In the genomic region with DNA sequence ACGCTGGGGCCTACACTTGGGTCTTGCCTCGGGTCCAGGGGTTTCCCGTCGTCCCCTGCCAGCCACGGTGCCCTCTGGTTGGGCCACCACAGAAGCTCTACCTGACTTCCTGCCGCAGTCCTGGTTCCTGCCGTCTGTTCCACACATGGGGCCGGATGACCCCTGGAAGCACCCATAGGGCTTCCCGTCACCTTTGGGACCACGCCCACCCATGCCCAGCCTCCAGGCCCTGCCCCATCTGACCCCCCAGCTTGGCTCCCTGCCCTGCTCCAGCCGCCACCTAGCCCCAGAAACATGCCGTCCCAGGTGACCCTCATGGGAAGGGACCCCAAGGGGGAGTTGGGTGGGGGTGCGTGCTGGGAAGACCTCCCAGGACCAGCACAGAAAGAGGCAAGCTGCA, we compare ENCODE assay signal across 25 cellular contexts.
"Had no signal": no experiment of that assay in that cellular context is flagged by ENCODE, and none has a peak within 500 bp of the region (broad histone marks: within the 10 kb centered on the region; RNA-seq: fewer than 3 reads in every experiment).

No MANE protein-coding gene starts in this region.

- H3K27ac ChIP-seq: esophagus muscularis mucosa, foreskin keratinocyte, suprapubic skin, tibial artery had no signal

- DNase-seq: activated CD4-positive, alpha-beta T cell treated with anti-CD3 and anti-CD28 coated beads, Interleukin-2, amount 10 ng/mL, durations not matched to agents 24 days and 14 days; activated CD4-positive, CD25-positive, alpha-beta regulatory T cell treated with anti-CD3 and anti-CD28 coated beads, Interleukin-2, amount 50 U/mL, for 72 hours; activated CD8-positive, alpha-beta T cell treated with anti-CD3 and anti-CD28 coated beads for 36 hours; activated gamma-delta T cell treated with Interleukin-2 at 50 U/mL for 16 hours; activated naive CD4-positive, alpha-beta T cell treated with anti-CD3 and anti-CD28 coated beads, Interleukin-2, amount 50 U/mL, for 16 hours; activated T-cell treated with anti-CD3 and anti-CD28 coated beads, Interleukin-2, amount 50 U/mL, for 4 hours; amniotic stem cell; central memory CD4-positive, alpha-beta T cell; effector CD4-positive, alpha-beta T cell; foreskin keratinocyte; mesenchymal stem cell; occipital lobe; stimulated activated CD4-positive, alpha-beta T cell treated with anti-CD3 and anti-CD28 coated beads, Interleukin-15, amount 100 ng/mL, for 24 hours; stimulated activated CD4-positive, alpha-beta T cell treated with anti-CD3 and anti-CD28 coated beads, Interleukin-2, amount 100 ng/mL, for 24 hours; stimulated activated naive CD4-positive, alpha-beta T cell; T-helper 17 cell; T1000 had no signal

- H3K27me3 Mint-ChIP-seq: activated CD8-positive, alpha-beta T cell treated with anti-CD3 and anti-CD28 coated beads for 36 hours; activated T-helper 17 cell treated with anti-CD3 and anti-CD28 coated beads, Interleukin-2, amount 50 U/mL, for 72 hours had no signal

- H3K4me3 ChIP-seq: esophagus muscularis mucosa, smooth muscle cell, suprapubic skin, tibial artery had no signal

- H3K9me3 Mint-ChIP-seq: activated CD4-positive, alpha-beta T cell treated with anti-CD3 and anti-CD28 coated beads, Interleukin-2, amount 10 ng/mL, durations not matched to agents 24 days and 14 days; activated CD8-positive, alpha-beta T cell treated with anti-CD3 and anti-CD28 coated beads for 36 hours; activated T-cell treated with anti-CD3 and anti-CD28 coated beads, Interleukin-2, amount 50 U/mL, for 4 hours; activated T-helper 17 cell treated with anti-CD3 and anti-CD28 coated beads, Interleukin-2, amount 50 U/mL, for 72 hours; dendritic cell treated with granulocyte-macrophage colony-stimulating factor and Interleukin-4, amounts not matched to agents 40 ng/mL and 50 ng/mL, for 4 days; naive thymus-derived CD8-positive, alpha-beta T cell; neural crest cell had no signal

- ATAC-seq: activated CD8-positive, alpha-beta T cell treated with anti-CD3 and anti-CD28 coated beads for 36 hours; activated T-cell treated with anti-CD3 and anti-CD28 coated beads, Interleukin-2, amount 50 U/mL, for 4 hours; activated T-helper 17 cell treated with anti-CD3 and anti-CD28 coated beads, Interleukin-2, amount 50 U/mL, for 72 hours; foreskin keratinocyte; naive thymus-derived CD8-positive, alpha-beta T cell; T-helper 17 cell had no signal

- H3K4me1 ChIP-seq: foreskin keratinocyte, tibial artery had no signal

- H3K27ac Mint-ChIP-seq: activated CD4-positive, alpha-beta T cell treated with anti-CD3 and anti-CD28 coated beads, Interleukin-2, amount 10 ng/mL, durations not matched to agents 24 days and 14 days; activated CD8-positive, alpha-beta T cell treated with anti-CD3 and anti-CD28 coated beads for 36 hours; activated T-helper 17 cell treated with anti-CD3 and anti-CD28 coated beads, Interleukin-2, amount 50 U/mL, for 72 hours; dendritic cell treated with granulocyte-macrophage colony-stimulating factor and Interleukin-4, amounts not matched to agents 40 ng/mL and 50 ng/mL, for 4 days had no signal

- H3K36me3 Mint-ChIP-seq: naive thymus-derived CD8-positive, alpha-beta T cell had no signal

- H3K9me3 ChIP-seq: esophagus muscularis mucosa, suprapubic skin, tibial artery had no signal

- H3K36me3 ChIP-seq: esophagus muscularis mucosa, suprapubic skin, tibial artery had no signal

- H3K4me3 Mint-ChIP-seq: activated CD4-positive, alpha-beta T cell treated with anti-CD3 and anti-CD28 coated beads, Interleukin-2, amount 10 ng/mL, durations not matched to agents 24 days and 14 days; activated CD8-positive, alpha-beta T cell treated with anti-CD3 and anti-CD28 coated beads for 36 hours; activated T-cell treated with anti-CD3 and anti-CD28 coated beads, Interleukin-2, amount 50 U/mL, for 4 hours; activated T-helper 17 cell treated with anti-CD3 and anti-CD28 coated beads, Interleukin-2, amount 50 U/mL, for 72 hours; dendritic cell treated with granulocyte-macrophage colony-stimulating factor and Interleukin-4, amounts not matched to agents 40 ng/mL and 50 ng/mL, for 4 days; neural crest cell; T-helper 17 cell had no signal
